In genomic region chr2:225040862-225041209, GRCh38 we compare ENCODE assay signal across 8 cellular contexts. TPM values are rescaled to one million over a fixed set of nuclear protein-coding genes. Genes with fewer than 3 reads are reported as not detected.
DNase-seq lines count a peak whose midpoint lies in the region; ATAC-seq and TF ChIP-seq lines count a peak whose summit lies in the region.

No MANE protein-coding gene starts in this region.

- in situ Hi-C loops in brain microvascular endothelial cell (cut with HindIII; ENCODE audit: low pct_ligation_motif_present, low sequenced_read_pairs), result no loop called here

- H3K9me2 ChIP-seq in PC-3 (replicated peaks; ENCODE audit: low read length), result no peaks in the 10 kb centered on the region

- TF ChIP-seq CTCF in GM12865 (IDR thresholded peaks at IDR 0.05; ENCODE audit: insufficient read depth, low read depth, low read length, missing control alignments), result no peak
- TF ChIP-seq CTCF in PC-3 (conservative IDR thresholded peaks at IDR 0.05; ENCODE audit: low read depth, low read length), result no peak
- no peak for TF ChIP-seq CTCF in brain microvascular endothelial cell (IDR thresholded peaks at IDR 0.05; ENCODE audit: low read depth, low read length, missing control alignments)

- CTCF ChIA-PET in PC-3 (lab: Charles Lee), result no interaction called here

- DNase-seq in GM12865 (ENCODE audit: low read depth) (peak; percentile 69), PC-3 (peak; percentile 13), brain microvascular endothelial cell (no peak), medulla oblongata (ENCODE audit: extremely low spot score) (peak; percentile 72), iPS-NIHi11 (ENCODE audit: low spot score) (no peak), GF-D8 (lab: John Stamatoyannopoulos, UW) (no peak)

- H3F3A ChIP-seq in PC-3 (ENCODE audit: low read length, unreplicated experiment), result no peaks in the 10 kb centered on the region

- H3K4me1 ChIP-seq in PC-3 (ENCODE audit: insufficient read depth, low read length) (peaks cover 10% of the 10 kb centered on the region; the same call in 1 of the 2 replicates), stomach smooth muscle (ENCODE audit: control insufficient read depth, insufficient read depth, low read length) (peaks cover 10% of the 10 kb centered on the region)

- peaks cover 64% of the 10 kb centered on the region for H3K79me2 ChIP-seq in PC-3 (ENCODE audit: low read length)

- BruUV-seq in PC-3 (replicated peaks; lab: Mats Ljungman, UMichigan), result TSS peak; percentile 35

- peak overlapping the region; percentile 93 for H2AFZ ChIP-seq in PC-3 (ENCODE audit: low read length)

- H3K4me2 ChIP-seq in PC-3 (ENCODE audit: low read length), result peak overlapping the region; percentile 92

- no peaks in the 10 kb centered on the region for H3K27me3 ChIP-seq in PC-3 (ENCODE audit: low read length)
- no peaks in the 10 kb centered on the region for H3K27me3 ChIP-seq in brain microvascular endothelial cell (replicated peaks)
- peaks cover 14 to 15% of the 10 kb centered on the region in 2 donors for H3K27me3 ChIP-seq in stomach smooth muscle (ENCODE audit: control insufficient read depth in 1 of 2, insufficient read depth in 2 of 2, low read length in 2 of 2)

- H3K4me3 ChIP-seq in GM12865 (ENCODE audit: low read depth, low read length), result peak overlapping the region; percentile 96
- peak overlapping the region; percentile 86 for H3K4me3 ChIP-seq in PC-3 (ENCODE audit: low read length)
- H3K4me3 ChIP-seq in brain microvascular endothelial cell (ENCODE audit: low read depth, low read length), result peak overlapping the region; percentile 78
- H3K4me3 ChIP-seq in stomach smooth muscle (ENCODE audit: low read length in 2 of 2), result peak overlapping the region; percentile 45 to 67

- H3K36me3 ChIP-seq in PC-3 (ENCODE audit: low read depth, low read length) (no peaks in the 10 kb centered on the region), brain microvascular endothelial cell (replicated peaks) (no peaks in the 10 kb centered on the region), stomach smooth muscle (ENCODE audit: control insufficient read depth in 2 of 2, insufficient read depth in 2 of 2, low read length in 2 of 2) (no peaks in the 10 kb centered on the region)

- POLR2A ChIA-PET in PC-3 (lab: Charles Lee; ENCODE audit: unreplicated experiment), result no interaction called here

- intact Hi-C loops in PC-3 (cut with micrococcal nuclease), result loop anchor here (1.0 to 5.0 kb wide), 3 partner anchors 31 to 80 kb away; no protein-coding TSS in a partner anchor

- H3K27ac ChIP-seq in PC-3 (ENCODE audit: low read length), result no peak overlapping the region; the same call in 1 of the 2 replicates
- no peak overlapping the region for H3K27ac ChIP-seq in brain microvascular endothelial cell
- H3K27ac ChIP-seq in stomach smooth muscle (ENCODE audit: low read length), result no peak overlapping the region

- no peaks in the 10 kb centered on the region for H3K9me3 ChIP-seq in PC-3 (ENCODE audit: low read length)
- H3K9me3 ChIP-seq in stomach smooth muscle (ENCODE audit: control insufficient read depth in 2 of 2, low read length in 2 of 2), result no peaks in the 10 kb centered on the region

- H3K9ac ChIP-seq in PC-3 (ENCODE audit: low read length) (peak overlapping the region; percentile 40), stomach smooth muscle (ENCODE audit: low read length in 2 of 2) (no peak overlapping the region)

- peak; percentile 20 for ATAC-seq in HG02571 (IDR thresholded peaks at IDR 0.05; ENCODE audit: unreplicated experiment)
- ATAC-seq in PC-3, result peak; percentile 52

- no peaks in the 10 kb centered on the region for H4K20me1 ChIP-seq in PC-3 (ENCODE audit: low read length)

RNA-seq across cellular contexts. Expression of gene DOCK10, which starts 1.4 kb away (rescaled TPM):
- 23.1 and 38.5 TPM in 2 replicates for total RNA-seq in PC-3 (2014; rRNA removed)

Comparison
In these comparisons a context has a peak if more than half of its experiments do, and no peak if none do; other contexts are left out.
1. DNase-seq: peak in GM12865 (single experiment), PC-3 (single experiment) and medulla oblongata (single experiment); none in brain microvascular endothelial cell (single experiment), iPS-NIHi11 (single experiment) and GF-D8 (single experiment).
2. Peak in every context shown above with its lines, with median percentiles within 50 percentile points of each other: H3K4me3 ChIP-seq.